13 cellular contexts compared by ENCODE assay signal in genomic region chr11:43989162-43989961, GRCh38. TPM values are rescaled to one million over a fixed set of nuclear protein-coding genes. Genes with fewer than 3 reads are reported as not detected.
A peak's percentile ranks its signal among the peaks of the same experiment; 100 is the strongest.
DNase-seq lines count a peak whose midpoint lies in the region; ATAC-seq, FAIRE-seq and TF ChIP-seq lines count a peak whose summit lies in the region.
"Had no signal": no experiment of that assay in that cellular context is flagged by ENCODE, and none has a peak within 500 bp of the region (broad histone marks: within the 10 kb centered on the region; RNA-seq: fewer than 3 reads in every experiment).

No MANE protein-coding gene starts in this region.

- ATAC-seq in K562, result peak; percentile 55
- ATAC-seq in HG02970 (IDR thresholded peaks at IDR 0.05; ENCODE audit: low FRiP score, unreplicated experiment), result no peak
- ATAC-seq: activated T-cell treated with anti-CD3 and anti-CD28 coated beads, Interleukin-2, amount 50 U/mL, for 4 hours had no signal

- TF ChIP-seq CTCF in K562 (IDR thresholded peaks at IDR 0.05 in 2 of 3, conservative IDR thresholded peaks at IDR 0.05 in 1 of 3; ENCODE audit: insufficient read depth in 2 of 3, low read depth in 1 of 3, low read length in 3 of 3), result no peak

- peaks cover 0 to 12% of the 10 kb centered on the region in 2 experiments; a peak in 1 of 5 replicates for H3K27me3 ChIP-seq in K562 (ENCODE audit: control insufficient read depth in 2 of 2, insufficient read depth in 2 of 2, low read length in 2 of 2)
- no peaks in the 10 kb centered on the region for H3K27me3 ChIP-seq in skeletal muscle tissue (ENCODE audit: control insufficient read depth in 3 of 3, insufficient read depth in 3 of 3, low read length in 3 of 3)

- TF ChIP-seq RAD21 in K562 (CRISPR knock-in tag; conservative IDR thresholded peaks at IDR 0.05 in 1 of 2, IDR thresholded peaks at IDR 0.05 in 1 of 2), result no peak

- H3K4me3 Mint-ChIP-seq in activated CD4-positive, alpha-beta memory T cell treated with anti-CD3 and anti-CD28 coated beads, Interleukin-2, amount 10 ng/mL, durations not matched to agents 7 days and 5 days, result no peak overlapping the region
- H3K4me3 Mint-ChIP-seq: activated T-cell treated with anti-CD3 and anti-CD28 coated beads, Interleukin-2, amount 50 U/mL, for 4 hours; CD4-positive, alpha-beta memory T cell had no signal

- CTCF ChIA-PET in K562 (lab: Yijun Ruan, JAX; ENCODE audit: low intra/inter-chr PET ratio), result no interaction called here
- CTCF ChIA-PET in activated CD4-positive, alpha-beta memory T cell treated with anti-CD3 and anti-CD28 coated beads, Interleukin-2, amount 10 ng/mL, durations not matched to agents 7 days and 5 days (lab: Charles Lee), result no interaction called here

- no peaks in the 10 kb centered on the region for H4K20me1 ChIP-seq in K562 (replicated peaks; ENCODE audit: control insufficient read depth, insufficient read depth, low read length)

- 40% methylated on average over 10 of the region's 11 CpGs for WGBS in K562 (ENCODE audit: insufficient coverage, low coverage, missing lambda C conversion rate)

- H3K4me2 ChIP-seq in K562 (ENCODE audit: insufficient read depth, low read length), result peak overlapping the region; percentile 13; the same call in 1 of the 2 replicates

- H3K9me1 ChIP-seq in K562 (ENCODE audit: control insufficient read depth, insufficient read depth, low read length), result no peaks in the 10 kb centered on the region

- peak overlapping the region in 1 of 2 experiments; percentile 21; a peak in 2 of 4 replicates for H3K9ac ChIP-seq in K562 (ENCODE audit: insufficient read depth in 1 of 2, low read depth in 2 of 2, low read length in 2 of 2)
- peak overlapping the region in 1 of 3 donors; percentile 40 for H3K9ac ChIP-seq in skeletal muscle tissue (ENCODE audit: low read depth in 1 of 3, low read length in 3 of 3)

- FAIRE-seq in K562 (lab: Jason Lieb, UNC), result no peak

- H3K4me1 ChIP-seq in K562 (replicated peaks in 1 of 2; ENCODE audit: control insufficient read depth in 2 of 2, insufficient read depth in 2 of 2, low read length in 2 of 2), result peaks cover 10 to 12% of the 10 kb centered on the region in 2 experiments
- peaks cover 60 to 66% (median 65%) of the 10 kb centered on the region in 3 donors for H3K4me1 ChIP-seq in skeletal muscle tissue (ENCODE audit: control insufficient read depth in 3 of 3, insufficient read depth in 3 of 3, low read length in 3 of 3)

- BruUV-seq in K562 (replicated peaks; lab: Mats Ljungman, UMichigan), result no TSS peak

- H3K9me3 Mint-ChIP-seq in activated CD4-positive, alpha-beta memory T cell treated with anti-CD3 and anti-CD28 coated beads, Interleukin-2, amount 10 ng/mL, durations not matched to agents 7 days and 5 days, result no peaks in the 10 kb centered on the region
- H3K9me3 Mint-ChIP-seq: activated T-cell treated with anti-CD3 and anti-CD28 coated beads, Interleukin-2, amount 50 U/mL, for 4 hours; CD4-positive, alpha-beta memory T cell had no signal

- POLR2A ChIA-PET in K562 (lab: Yijun Ruan, JAX), result interaction anchor here (0.7 to 1.4 kb wide), 2 partner anchors 13 kb away, joined by 4 to 6 read pairs; no protein-coding TSS in a partner anchor
- POLR2A ChIA-PET in activated CD4-positive, alpha-beta memory T cell treated with anti-CD3 and anti-CD28 coated beads, Interleukin-2, amount 10 ng/mL, durations not matched to agents 7 days and 5 days (lab: Charles Lee), result no interaction called here

- H3K4me1 Mint-ChIP-seq in activated CD4-positive, alpha-beta memory T cell treated with anti-CD3 and anti-CD28 coated beads, Interleukin-2, amount 10 ng/mL, durations not matched to agents 7 days and 5 days, result no peaks in the 10 kb centered on the region

- TF ChIP-seq EP300 in K562 (IDR thresholded peaks at IDR 0.05; ENCODE audit: low read length), result no peak

- H3K4me3 ChIP-seq in K562 (no peak overlapping the region), skeletal muscle tissue (ENCODE audit: low read length in 3 of 3) (peak overlapping the region in 2 of 3 donors; percentile 29 to 38)

- H3K9me3 ChIP-seq in K562 (replicated peaks; ENCODE audit: control insufficient read depth, insufficient read depth, low read depth, low read length) (no peaks in the 10 kb centered on the region), skeletal muscle tissue (ENCODE audit: control insufficient read depth in 3 of 3, low read length in 3 of 3) (no peaks in the 10 kb centered on the region)

- H3K36me3 ChIP-seq in K562 (ENCODE audit: control insufficient read depth, insufficient read depth, low read length) (no peaks in the 10 kb centered on the region), skeletal muscle tissue (ENCODE audit: control insufficient read depth in 3 of 3, insufficient read depth in 3 of 3, low read length in 3 of 3) (no peaks in the 10 kb centered on the region)

- intact Hi-C loops in K562 (cut with micrococcal nuclease), result loop anchor here (2.0 kb wide), 1 partner anchor 37 kb away; no protein-coding TSS in a partner anchor

- peak overlapping the region; percentile 83 for H2AFZ ChIP-seq in K562 (ENCODE audit: low read depth, low read length)

- H3K36me3 Mint-ChIP-seq in activated CD4-positive, alpha-beta memory T cell treated with anti-CD3 and anti-CD28 coated beads, Interleukin-2, amount 10 ng/mL, durations not matched to agents 7 days and 5 days (ENCODE audit: low read depth), result no peaks in the 10 kb centered on the region
- H3K36me3 Mint-ChIP-seq: CD4-positive, alpha-beta memory T cell had no signal

- H3K27ac Mint-ChIP-seq in activated CD4-positive, alpha-beta memory T cell treated with anti-CD3 and anti-CD28 coated beads, Interleukin-2, amount 10 ng/mL, durations not matched to agents 7 days and 5 days, result no peak overlapping the region
- H3K27ac Mint-ChIP-seq: CD4-positive, alpha-beta memory T cell had no signal

- peak; percentile 53 for DNase-seq in KBM-7
- DNase-seq in K562 (ENCODE audit: extremely low read depth in 1 of 4, low spot score in 3 of 4), result no peak
- peak; percentile 53 for DNase-seq in hepatic stellate cell (ENCODE audit: low spot score)
- DNase-seq in SHP77 treated with DMSO at 0.1 percent for 48 hours (lab: John Stamatoyannopoulos, UW), result no peak
- no peak for DNase-seq in H4 (ENCODE audit: low spot score)
- no peak for DNase-seq in activated CD4-positive, alpha-beta memory T cell treated with anti-CD3 and anti-CD28 coated beads, Interleukin-2, amount 10 ng/mL, durations not matched to agents 7 days and 5 days
- DNase-seq: activated T-cell treated with anti-CD3 and anti-CD28 coated beads, Interleukin-2, amount 50 U/mL, for 4 hours; CD4-positive, alpha-beta memory T cell; effector CD8-positive, alpha-beta T cell had no signal

- no peak for TF ChIP-seq POLR2A in K562 (conservative IDR thresholded peaks at IDR 0.05)

- no peak overlapping the region for H3K27ac ChIP-seq in K562 (ENCODE audit: extremely low read depth, low read depth, low read length)
- peak overlapping the region; percentile 82 for H3K27ac ChIP-seq in skeletal muscle tissue (ENCODE audit: low read depth, low read length)

- peaks cover 9% of the 10 kb centered on the region for H3K27me3 Mint-ChIP-seq in activated CD4-positive, alpha-beta memory T cell treated with anti-CD3 and anti-CD28 coated beads, Interleukin-2, amount 10 ng/mL, durations not matched to agents 7 days and 5 days

- in situ Hi-C loops in KBM-7 (cut with MboI; ENCODE audit: low pct_unique_long_range_greater_than_20kb, low sequenced_read_pairs), result no loop called here
- in situ Hi-C loops in K562 (cut with MboI), result no loop called here

- no peaks in the 10 kb centered on the region for H3K79me2 ChIP-seq in K562 (ENCODE audit: control insufficient read depth, insufficient read depth, low read length)

RNA-seq across cellular contexts. Expression of gene C11orf96, which starts 46.9 kb away (rescaled TPM):
- total RNA-seq in K562 (2011; cell fraction: chromatin; rRNA removed; ENCODE audit: low replicate concordance), result 0.81 and 2.9 TPM in 2 replicates
- 3.4 and 4.8 TPM in 2 replicates for total RNA-seq in K562 (2011; cell fraction: nucleolus; rRNA removed)
- 1.3 and 1.9 TPM in 2 replicates for total RNA-seq in K562 (2011; cell fraction: nucleoplasm; rRNA removed)
- total RNA-seq in K562 (2014; rRNA removed), result 6.8 and 9.6 TPM in 2 replicates
- total RNA-seq in K562 (2014; rRNA removed; fragmentation: Illumina TruSeq; extraction: Trizol), result 0.26 and 0.40 TPM in 2 replicates
- 0.83 and 0.90 TPM in 2 replicates for total RNA-seq in K562 (2015; rRNA removed; fragmentation: Illumina TruSeq; extraction: Trizol)
- 7.7 and 8.5 TPM in 2 replicates for total RNA-seq in K562 (2021)
- 1.2 and 2.0 TPM in 2 replicates for polyA plus RNA-seq in K562 (2011; rRNA removed)
- polyA plus RNA-seq in K562 (2011; cell fraction: cytosol; rRNA removed), result 1.9 and 9.3 TPM in 2 replicates
- 2.0 and 4.6 TPM in 2 replicates for polyA plus RNA-seq in K562 (2011; cell fraction: nucleus; rRNA removed)
- polyA plus RNA-seq in K562 (2012), result 5.5 and 6.8 TPM in 2 replicates
- 0.16 and 0.73 TPM in 2 replicates for polyA plus RNA-seq in K562 (2014; fragmentation: Illumina TruSeq; extraction: Trizol)
- under 1 TPM; 0.08 to 0.14 TPM for polyA plus RNA-seq in K562 (2014; fragmentation: Nextera tagmentation; extraction: Ambion mirVana)
- 6.6 and 10.8 TPM in 2 replicates for polyA plus RNA-seq in K562 (2014; rRNA removed)
- 0.18 and 0.25 TPM in 2 replicates for polyA minus RNA-seq in K562 (2011; rRNA and poly(A)+ RNA removed)
- polyA minus RNA-seq in K562 (2011; cell fraction: cytosol; rRNA and poly(A)+ RNA removed), result 2.0 and 2.1 TPM in 2 replicates
- 1.3 and 1.6 TPM in 2 replicates for polyA minus RNA-seq in K562 (2011; cell fraction: nucleus; rRNA and poly(A)+ RNA removed)
- 17.2 TPM for total RNA-seq in skeletal muscle tissue
- 2.7 TPM in 2 replicates for total RNA-seq in H4 (2014; rRNA removed; shearing (Covaris generic))
- total RNA-seq in activated CD4-positive, alpha-beta memory T cell treated with anti-CD3 and anti-CD28 coated beads, Interleukin-2, amount 10 ng/mL, durations not matched to agents 7 days and 5 days, result under 1 TPM in 1 of 2 experiments, not detected in 1; 0.20 TPM
- polyA plus RNA-seq: CD4-positive, alpha-beta memory T cell had no signal

RNA-seq across cellular contexts. Expression of gene ACCSL, which starts 58.4 kb away (rescaled TPM):
- total RNA-seq in K562 (2011; cell fraction: chromatin; rRNA removed; ENCODE audit: low replicate concordance), result not detected in 2 replicates
- not detected in 2 replicates for total RNA-seq in K562 (2011; cell fraction: nucleolus; rRNA removed)
- total RNA-seq in K562 (2011; cell fraction: nucleoplasm; rRNA removed), result 0.22 TPM in 1 of 2 replicates, not detected in the other
- not detected in 2 replicates for total RNA-seq in K562 (2014; rRNA removed)
- not detected in 2 replicates for total RNA-seq in K562 (2014; rRNA removed; fragmentation: Illumina TruSeq; extraction: Trizol)
- total RNA-seq in K562 (2015; rRNA removed; fragmentation: Illumina TruSeq; extraction: Trizol), result not detected in 2 replicates
- not detected in 2 replicates for total RNA-seq in K562 (2021)
- polyA plus RNA-seq in K562 (2011; rRNA removed), result not detected in 2 replicates
- not detected in 2 replicates for polyA plus RNA-seq in K562 (2011; cell fraction: cytosol; rRNA removed)
- polyA plus RNA-seq in K562 (2011; cell fraction: nucleus; rRNA removed), result not detected in 2 replicates
- polyA plus RNA-seq in K562 (2012), result not detected in 2 replicates
- not detected in 2 replicates for polyA plus RNA-seq in K562 (2014; fragmentation: Illumina TruSeq; extraction: Trizol)
- polyA plus RNA-seq in K562 (2014; fragmentation: Nextera tagmentation; extraction: Ambion mirVana), result not detected
- polyA plus RNA-seq in K562 (2014; rRNA removed), result not detected in 2 replicates
- not detected in 2 replicates for polyA minus RNA-seq in K562 (2011; rRNA and poly(A)+ RNA removed)
- polyA minus RNA-seq in K562 (2011; cell fraction: cytosol; rRNA and poly(A)+ RNA removed), result not detected in 2 replicates
- not detected in 2 replicates for polyA minus RNA-seq in K562 (2011; cell fraction: nucleus; rRNA and poly(A)+ RNA removed)
- not detected for total RNA-seq in skeletal muscle tissue
- total RNA-seq in H4 (2014; rRNA removed; shearing (Covaris generic)), result not detected in 2 replicates
- total RNA-seq in activated CD4-positive, alpha-beta memory T cell treated with anti-CD3 and anti-CD28 coated beads, Interleukin-2, amount 10 ng/mL, durations not matched to agents 7 days and 5 days, result not detected
- total RNA-seq: activated T-cell treated with anti-CD3 and anti-CD28 coated beads, Interleukin-2, amount 50 U/mL, for 4 hours; CD4-positive, alpha-beta memory T cell; kidney epithelial cell; T-helper 2 cell treated with Interferon-gamma antibody and Interleukin-4, amounts not matched to agents 100 ng/mL and 5 ng/mL, for 36 hours had no signal
- polyA plus RNA-seq: CD4-positive, alpha-beta memory T cell had no signal

Comparison
In these comparisons a context has a peak if more than half of its experiments do, and no peak if none do; other contexts are left out.
1. DNase-seq: peak in KBM-7 (single experiment) and hepatic stellate cell (single experiment); none in K562 (0 of 4), SHP77 treated with DMSO at 0.1 percent for 48 hours (single experiment), H4 (single experiment) and activated CD4-positive, alpha-beta memory T cell treated with anti-CD3 and anti-CD28 coated beads, Interleukin-2, amount 10 ng/mL, durations not matched to agents 7 days and 5 days (single experiment).